ENCODE assay signal across 21 cellular contexts in genomic region chr11:11592146-11592684, GRCh38.
"Had no signal": no experiment of that assay in that cellular context is flagged by ENCODE, and none has a peak within 500 bp of the region (broad histone marks: within the 10 kb centered on the region; RNA-seq: fewer than 3 reads in every experiment).

No MANE protein-coding gene starts in this region.

- H3K4me3 ChIP-seq: coronary artery, dorsolateral prefrontal cortex, esophagus squamous epithelium, gastroesophageal sphincter, tibial artery had no signal

- H3K27ac Mint-ChIP-seq: naive thymus-derived CD4-positive, alpha-beta T cell; nephron progenitor cell; stimulated activated effector memory CD8-positive, alpha-beta T cell treated with anti-CD3 and anti-CD28 coated beads, Interleukin-12 subunit alpha, Interleukin-12 subunit beta, amount 100 ng/mL, for 72 hours; stimulated activated naive CD8-positive, alpha-beta T cell treated with anti-CD3 and anti-CD28 coated beads, Interleukin-15, Interleukin-2, amounts not matched to agents 100 ng/mL and 50 ng/mL, for 24 hours had no signal

- H3K9me3 ChIP-seq: esophagus squamous epithelium, gastroesophageal sphincter, tibial artery had no signal

- H3K4me3 Mint-ChIP-seq: naive thymus-derived CD4-positive, alpha-beta T cell; nephron progenitor cell; stimulated activated effector memory CD8-positive, alpha-beta T cell treated with anti-CD3 and anti-CD28 coated beads, Interleukin-12 subunit alpha, Interleukin-12 subunit beta, amount 100 ng/mL, for 72 hours; stimulated activated naive CD8-positive, alpha-beta T cell treated with anti-CD3 and anti-CD28 coated beads, Interleukin-15, Interleukin-2, amounts not matched to agents 100 ng/mL and 50 ng/mL, for 24 hours had no signal

- H3K27me3 Mint-ChIP-seq: naive thymus-derived CD4-positive, alpha-beta T cell had no signal

- FAIRE-seq: bronchial epithelial cell had no signal

- ATAC-seq: gastroesophageal sphincter; naive thymus-derived CD4-positive, alpha-beta T cell; right cardiac atrium; stimulated activated effector memory CD8-positive, alpha-beta T cell treated with anti-CD3 and anti-CD28 coated beads, Interleukin-12 subunit alpha, Interleukin-12 subunit beta, amount 100 ng/mL, for 72 hours had no signal

- DNase-seq: central memory CD4-positive, alpha-beta T cell; dorsolateral prefrontal cortex; effector CD8-positive, alpha-beta T cell; esophagus squamous epithelium; foreskin fibroblast; hippocampal formation; kidney glomerular epithelial cell; mesendoderm; naive thymus-derived CD4-positive, alpha-beta T cell; nephron progenitor cell; posterior cingulate gyrus; right cardiac atrium; stimulated activated CD4-positive, alpha-beta T cell treated with anti-CD3 and anti-CD28 coated beads, Interleukin-4, amount 100 ng/mL, for 1 hour; stimulated activated CD8-positive, alpha-beta memory T cell treated with anti-CD3 and anti-CD28 coated beads, Interleukin-4, amount 100 ng/mL, for 48 hours; tibial artery had no signal

- H3K27me3 ChIP-seq: dorsolateral prefrontal cortex, esophagus squamous epithelium, gastroesophageal sphincter, tibial artery had no signal

- H3K36me3 ChIP-seq: esophagus squamous epithelium, gastroesophageal sphincter, tibial artery had no signal

- H3K4me1 Mint-ChIP-seq: naive thymus-derived CD4-positive, alpha-beta T cell; stimulated activated effector memory CD8-positive, alpha-beta T cell treated with anti-CD3 and anti-CD28 coated beads, Interleukin-12 subunit alpha, Interleukin-12 subunit beta, amount 100 ng/mL, for 72 hours had no signal

- H3K36me3 Mint-ChIP-seq: naive thymus-derived CD4-positive, alpha-beta T cell; stimulated activated effector memory CD8-positive, alpha-beta T cell treated with anti-CD3 and anti-CD28 coated beads, Interleukin-12 subunit alpha, Interleukin-12 subunit beta, amount 100 ng/mL, for 72 hours had no signal

- H3K9me3 Mint-ChIP-seq: nephron progenitor cell; stimulated activated effector memory CD8-positive, alpha-beta T cell treated with anti-CD3 and anti-CD28 coated beads, Interleukin-12 subunit alpha, Interleukin-12 subunit beta, amount 100 ng/mL, for 72 hours; stimulated activated naive CD8-positive, alpha-beta T cell treated with anti-CD3 and anti-CD28 coated beads, Interleukin-15, Interleukin-2, amounts not matched to agents 100 ng/mL and 50 ng/mL, for 24 hours had no signal

- H3K27ac ChIP-seq: coronary artery, epithelial cell of prostate, esophagus squamous epithelium, tibial artery had no signal
